In the genomic region with DNA sequence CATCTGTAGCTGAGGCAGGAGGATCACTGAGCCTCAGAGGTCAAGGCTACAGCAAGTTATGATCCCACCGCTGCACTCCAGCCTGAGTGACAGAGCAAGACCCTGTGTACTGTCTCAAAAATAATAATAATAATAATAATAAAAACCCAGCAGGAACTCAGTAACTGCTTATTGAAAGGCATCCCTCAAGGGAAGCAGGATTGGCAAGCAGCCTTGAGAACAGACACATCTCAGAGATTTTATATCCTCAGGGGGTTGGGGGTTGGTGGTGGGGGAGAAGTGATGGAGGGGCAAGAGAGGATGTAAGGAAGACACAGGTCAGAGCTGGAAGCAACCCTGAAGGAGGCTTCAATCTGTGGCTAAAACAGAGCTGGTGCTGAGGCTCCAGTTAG, we compare ENCODE assay signal across 1 cellular context.
TF ChIP-seq lines count a peak whose summit lies in the region.

No MANE protein-coding gene starts in this region.

TF ChIP-seq in HepG2, 621 proteins besides CTCF, POLR2A, EP300 and RAD21:
- no peak for TF ChIP-seq RFX5 (IDR thresholded peaks at IDR 0.05; ENCODE audit: low read depth, low read length)
- TF ChIP-seq NR2F6 (IDR thresholded peaks at IDR 0.05): 0 out of 2 replicates have a peak, but pooled peaks have one; percentile 30
- TF ChIP-seq NR2F6 (CRISPR knock-in tag; IDR thresholded peaks at IDR 0.05): peak; percentile 32; the same call in 1 of the 2 replicates
